Comparison of ENCODE assay signal across 12 cellular contexts in genomic region chr6:51934098-51934497, GRCh38.
DNase-seq lines count a peak whose midpoint lies in the region; ATAC-seq, FAIRE-seq and TF ChIP-seq lines count a peak whose summit lies in the region.
"Had no signal": no experiment of that assay in that cellular context is flagged by ENCODE, and none has a peak within 500 bp of the region (broad histone marks: within the 10 kb centered on the region; RNA-seq: fewer than 3 reads in every experiment).

No MANE protein-coding gene starts in this region.

- no peak overlapping the region for H3K4me3 Mint-ChIP-seq in activated CD4-positive, alpha-beta T cell treated with anti-CD3 and anti-CD28 coated beads, Interleukin-2, amount 10 ng/mL, durations not matched to agents 7 days and 5 days
- H3K4me3 Mint-ChIP-seq: activated naive CD8-positive, alpha-beta T cell; stimulated activated naive CD8-positive, alpha-beta T cell treated with anti-CD3 and anti-CD28 coated beads, Interleukin-15, Interleukin-2, amounts not matched to agents 100 ng/mL and 50 ng/mL, for 24 hours had no signal

- H3K4me3 ChIP-seq in Panc1 (ENCODE audit: low read depth in 2 of 2, low read length in 2 of 2) (no peak overlapping the region), keratinocyte (ENCODE audit: control insufficient read depth in 2 of 3, extremely low read depth in 1 of 3, insufficient read depth in 2 of 3, low read depth in 1 of 3, low read length in 3 of 3) (no peak overlapping the region)

- DNase-seq in GM10266 (ENCODE audit: extremely low spot score) (peak; percentile 28), Panc1 (ENCODE audit: low read depth, low spot score) (no peak), keratinocyte (ENCODE audit: low read depth, low spot score) (no peak), NCI-H1092 (lab: John Stamatoyannopoulos, UW) (no peak), activated T-cell treated with anti-CD3 and anti-CD28 coated beads for 4 hours (no peak)
- no peak for DNase-seq in activated CD4-positive, alpha-beta T cell treated with anti-CD3 and anti-CD28 coated beads, Interleukin-2, amount 10 ng/mL, durations not matched to agents 7 days and 5 days
- DNase-seq: foreskin fibroblast, posterior cingulate gyrus had no signal

- H3K36me3 Mint-ChIP-seq in activated CD4-positive, alpha-beta T cell treated with anti-CD3 and anti-CD28 coated beads, Interleukin-2, amount 10 ng/mL, durations not matched to agents 7 days and 5 days (ENCODE audit: low read depth), result no peaks in the 10 kb centered on the region
- H3K36me3 Mint-ChIP-seq: activated naive CD8-positive, alpha-beta T cell had no signal

- no peak for FAIRE-seq in keratinocyte (lab: Jason Lieb, UNC)

- H3K36me3 ChIP-seq in Panc1 (ENCODE audit: control insufficient read depth, insufficient read depth, low read length), result no peaks in the 10 kb centered on the region
- no peaks in the 10 kb centered on the region for H3K36me3 ChIP-seq in keratinocyte (ENCODE audit: control insufficient read depth in 2 of 2, extremely low read depth in 1 of 2, insufficient read depth in 2 of 2, low read length in 2 of 2)

- in situ Hi-C loops in Panc1 (cut with HindIII; ENCODE audit: low pct_unique_long_range_greater_than_20kb, low sequenced_read_pairs), result no loop called here

- H3K9ac ChIP-seq in keratinocyte (ENCODE audit: control insufficient read depth, extremely low read depth, insufficient read depth, low read length), result no peak overlapping the region

- H3K27me3 ChIP-seq in Panc1 (ENCODE audit: control insufficient read depth, insufficient read depth, low read length) (no peaks in the 10 kb centered on the region), keratinocyte (ENCODE audit: control insufficient read depth, extremely low read depth, insufficient read depth, low read length) (no peaks in the 10 kb centered on the region)

- peak; percentile 60 for ATAC-seq in HG02798 (IDR thresholded peaks at IDR 0.05; ENCODE audit: poor library complexity, unreplicated experiment)
- peak; percentile 60; the same call in 1 of the 2 replicates for ATAC-seq in Panc1
- ATAC-seq in HG02571 (IDR thresholded peaks at IDR 0.05; ENCODE audit: unreplicated experiment), result no peak

- no peaks in the 10 kb centered on the region for H3K9me1 ChIP-seq in keratinocyte (ENCODE audit: control insufficient read depth, extremely low read depth, insufficient read depth, low read length)

- dilution Hi-C loops in keratinocyte (cut with MboI; ENCODE audit: extremely low pct_ligation_motif_present, low sequenced_read_pairs), result no loop called here

- no peak overlapping the region for H3K4me2 ChIP-seq in keratinocyte (ENCODE audit: control insufficient read depth, extremely low read depth, insufficient read depth, low read depth, low read length)

- no peak overlapping the region for H3K27ac ChIP-seq in Panc1 (ENCODE audit: low read length)
- no peak overlapping the region for H3K27ac ChIP-seq in keratinocyte (ENCODE audit: control insufficient read depth, insufficient read depth, low read length)

- no peak overlapping the region for H3K27ac Mint-ChIP-seq in activated CD4-positive, alpha-beta T cell treated with anti-CD3 and anti-CD28 coated beads, Interleukin-2, amount 10 ng/mL, durations not matched to agents 7 days and 5 days
- H3K27ac Mint-ChIP-seq: activated naive CD8-positive, alpha-beta T cell; stimulated activated naive CD8-positive, alpha-beta T cell treated with anti-CD3 and anti-CD28 coated beads, Interleukin-15, Interleukin-2, amounts not matched to agents 100 ng/mL and 50 ng/mL, for 24 hours had no signal

- peaks cover 3% of the 10 kb centered on the region for H3K27me3 Mint-ChIP-seq in activated CD4-positive, alpha-beta T cell treated with anti-CD3 and anti-CD28 coated beads, Interleukin-2, amount 10 ng/mL, durations not matched to agents 7 days and 5 days
- H3K27me3 Mint-ChIP-seq: stimulated activated naive CD8-positive, alpha-beta T cell treated with anti-CD3 and anti-CD28 coated beads, Interleukin-15, Interleukin-2, amounts not matched to agents 100 ng/mL and 50 ng/mL, for 24 hours had no signal

- no peaks in the 10 kb centered on the region for H3K4me1 ChIP-seq in Panc1 (ENCODE audit: control insufficient read depth, insufficient read depth, low read length)
- H3K4me1 ChIP-seq in keratinocyte (ENCODE audit: control insufficient read depth, extremely low read depth, insufficient read depth, low read length), result no peaks in the 10 kb centered on the region

- CTCF ChIA-PET in Panc1 (lab: Charles Lee), result interaction anchor here (0.7 kb wide), 1 partner anchor 357 kb away, joined by 3 read pairs; no protein-coding TSS in a partner anchor
- CTCF ChIA-PET in activated CD4-positive, alpha-beta T cell treated with anti-CD3 and anti-CD28 coated beads, Interleukin-2, amount 10 ng/mL, durations not matched to agents 7 days and 5 days (lab: Charles Lee), result no interaction called here

- no peaks in the 10 kb centered on the region for H3K9me3 Mint-ChIP-seq in activated CD4-positive, alpha-beta T cell treated with anti-CD3 and anti-CD28 coated beads, Interleukin-2, amount 10 ng/mL, durations not matched to agents 7 days and 5 days
- H3K9me3 Mint-ChIP-seq: stimulated activated naive CD8-positive, alpha-beta T cell treated with anti-CD3 and anti-CD28 coated beads, Interleukin-15, Interleukin-2, amounts not matched to agents 100 ng/mL and 50 ng/mL, for 24 hours had no signal

- TF ChIP-seq CTCF in GM10266 (IDR thresholded peaks at IDR 0.05; ENCODE audit: control insufficient read depth, insufficient read depth, low read depth, missing control alignments) (peak; percentile 37), Panc1 (IDR thresholded peaks at IDR 0.05) (peak; percentile 50), keratinocyte (optimal IDR thresholded peaks at IDR 0.05 in 1 of 3, IDR thresholded peaks at IDR 0.05 in 1 of 3, conservative IDR thresholded peaks at IDR 0.05 in 1 of 3; ENCODE audit: extremely low read depth in 1 of 3, insufficient read depth in 2 of 3, low read length in 3 of 3) (peak; percentile 36 to 50 (median 45))

- no peaks in the 10 kb centered on the region for H3K9me3 ChIP-seq in Panc1 (ENCODE audit: control insufficient read depth, insufficient read depth, low read depth, low read length)
- H3K9me3 ChIP-seq in keratinocyte (ENCODE audit: control insufficient read depth, low read depth, low read length), result no peaks in the 10 kb centered on the region

- H3K4me1 Mint-ChIP-seq in activated CD4-positive, alpha-beta T cell treated with anti-CD3 and anti-CD28 coated beads, Interleukin-2, amount 10 ng/mL, durations not matched to agents 7 days and 5 days, result no peaks in the 10 kb centered on the region

- H3K79me2 ChIP-seq in keratinocyte (ENCODE audit: control insufficient read depth, insufficient read depth, low read length), result no peaks in the 10 kb centered on the region

- intact Hi-C loops in Panc1 (cut with micrococcal nuclease; ENCODE audit: unreplicated experiment), result no loop called here

- no peak overlapping the region for H2AFZ ChIP-seq in keratinocyte (ENCODE audit: control insufficient read depth, low read length)

- POLR2A ChIA-PET in Panc1 (lab: Charles Lee), result no interaction called here
- POLR2A ChIA-PET in activated CD4-positive, alpha-beta T cell treated with anti-CD3 and anti-CD28 coated beads, Interleukin-2, amount 10 ng/mL, durations not matched to agents 7 days and 5 days (lab: Charles Lee), result no interaction called here

- H4K20me1 ChIP-seq in keratinocyte (ENCODE audit: control insufficient read depth, extremely low read depth, insufficient read depth, low read length), result no peaks in the 10 kb centered on the region

- BruUV-seq in Panc1 (replicated peaks; lab: Mats Ljungman, UMichigan), result no TSS peak
